Comparison of ENCODE assay signal across 11 cellular contexts in the genomic region with DNA sequence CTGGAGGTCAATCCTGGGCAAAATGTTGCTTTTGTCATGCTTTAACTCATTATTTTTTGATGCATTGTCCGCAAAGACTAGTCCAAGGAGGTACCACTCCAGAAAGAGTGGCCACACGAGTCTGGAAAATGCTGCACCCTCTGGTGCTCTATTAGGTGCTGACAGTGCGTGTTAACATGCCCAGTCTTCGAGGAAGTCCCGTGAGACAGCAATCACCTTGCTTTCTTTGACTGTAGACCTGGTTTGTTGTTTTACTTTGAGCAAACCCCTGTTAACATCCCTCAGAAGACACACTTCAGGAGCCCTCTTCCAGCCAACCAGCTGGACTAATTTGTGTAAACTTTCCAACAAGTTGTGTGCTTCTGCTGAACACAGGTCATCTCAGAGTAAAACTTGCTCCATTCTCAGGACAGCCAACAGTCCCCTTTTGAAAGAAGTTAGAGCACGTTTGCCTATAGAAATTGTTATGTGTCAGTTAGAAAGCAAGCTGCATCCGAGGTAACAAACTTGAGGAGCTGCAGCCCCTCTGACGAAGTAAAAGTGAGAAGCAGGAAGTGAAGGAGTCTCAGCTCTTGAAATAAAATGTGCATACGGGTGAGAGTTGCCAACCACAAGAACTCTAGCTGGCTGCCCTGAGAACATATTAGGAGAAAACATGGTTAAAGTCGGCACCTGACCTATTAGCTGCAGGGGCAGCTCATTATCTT.
A peak's percentile ranks its signal among the peaks of the same experiment; 100 is the strongest.
DNase-seq lines count a peak whose midpoint lies in the region; ATAC-seq, FAIRE-seq and TF ChIP-seq lines count a peak whose summit lies in the region.
"Had no signal": no experiment of that assay in that cellular context is flagged by ENCODE, and none has a peak within 500 bp of the region (broad histone marks: within the 10 kb centered on the region; RNA-seq: fewer than 3 reads in every experiment).

No MANE protein-coding gene starts in this region.

- CTCF ChIA-PET in activated CD8-positive, alpha-beta T cell treated with anti-CD3 and anti-CD28 coated beads, Interleukin-2, amount 10 ng/mL, durations not matched to agents 7 days and 5 days (lab: Charles Lee), result interaction anchor here (0.6 to 5.6 kb wide), 11 partner anchors 8 to 619 kb away, joined by 3 to 38 read pairs (median 4); no protein-coding TSS in a partner anchor
- CTCF ChIA-PET in naive thymus-derived CD4-positive, alpha-beta T cell (lab: Charles Lee), result no interaction called here

- peak overlapping the region; percentile 86 for H3K27ac Mint-ChIP-seq in activated CD8-positive, alpha-beta T cell treated with anti-CD3 and anti-CD28 coated beads, Interleukin-2, amount 10 ng/mL, durations not matched to agents 7 days and 5 days
- H3K27ac Mint-ChIP-seq in naive thymus-derived CD4-positive, alpha-beta T cell, result peak overlapping the region; percentile 31 to 95 (median 82)

- peak overlapping the region; percentile 45 for H3K27ac ChIP-seq in naive thymus-derived CD4-positive, alpha-beta T cell (ENCODE audit: low read depth, low read length)
- H3K27ac ChIP-seq in prostate gland, result no peak overlapping the region
- H3K27ac ChIP-seq: 22Rv1 had no signal

- no peaks in the 10 kb centered on the region for H3K9me3 Mint-ChIP-seq in activated CD8-positive, alpha-beta T cell treated with anti-CD3 and anti-CD28 coated beads, Interleukin-2, amount 10 ng/mL, durations not matched to agents 7 days and 5 days (ENCODE audit: insufficient read depth)
- no peaks in the 10 kb centered on the region for H3K9me3 Mint-ChIP-seq in naive thymus-derived CD4-positive, alpha-beta T cell

- TF ChIP-seq POLR2A in H54 (IDR thresholded peaks at IDR 0.05; ENCODE audit: low read depth, low read length) (no peak), prostate gland (IDR thresholded peaks at IDR 0.05) (no peak)

- 75% methylated on average over 10 of the region's 10 CpGs for WGBS in prostate gland

- H3K4me3 ChIP-seq in naive thymus-derived CD4-positive, alpha-beta T cell (ENCODE audit: low read length), result peak overlapping the region; percentile 8
- H3K4me3 ChIP-seq in prostate gland, result no peak overlapping the region

- no peak for TF ChIP-seq CTCF in prostate gland (IDR thresholded peaks at IDR 0.05)

- H3K27me3 ChIP-seq in naive thymus-derived CD4-positive, alpha-beta T cell (ENCODE audit: control insufficient read depth in 2 of 2, insufficient read depth in 2 of 2, low read length in 2 of 2), result no peaks in the 10 kb centered on the region
- H3K27me3 ChIP-seq in prostate gland (replicated peaks; ENCODE audit: insufficient read depth), result no peaks in the 10 kb centered on the region

- peak; percentile 80 for ATAC-seq in activated CD8-positive, alpha-beta T cell treated with anti-CD3 and anti-CD28 coated beads, Interleukin-2, amount 10 ng/mL, durations not matched to agents 7 days and 5 days
- peak; percentile 85 for ATAC-seq in naive thymus-derived CD4-positive, alpha-beta T cell
- no peak for ATAC-seq in GM19467 (IDR thresholded peaks at IDR 0.05; ENCODE audit: unreplicated experiment)

- H3K36me3 ChIP-seq in naive thymus-derived CD4-positive, alpha-beta T cell (ENCODE audit: control insufficient read depth in 2 of 3, insufficient read depth in 3 of 3, low read length in 3 of 3), result no peaks in the 10 kb centered on the region
- no peaks in the 10 kb centered on the region for H3K36me3 ChIP-seq in prostate gland

- peak overlapping the region; percentile 61 for H3K4me3 Mint-ChIP-seq in activated CD8-positive, alpha-beta T cell treated with anti-CD3 and anti-CD28 coated beads, Interleukin-2, amount 10 ng/mL, durations not matched to agents 7 days and 5 days
- H3K4me3 Mint-ChIP-seq in naive thymus-derived CD4-positive, alpha-beta T cell, result peak overlapping the region; percentile 53 to 82 (median 69)

- peaks cover 31 to 32% of the 10 kb centered on the region in 2 donors for H3K4me1 ChIP-seq in naive thymus-derived CD4-positive, alpha-beta T cell (ENCODE audit: control insufficient read depth in 2 of 2, insufficient read depth in 2 of 2, low read length in 2 of 2)
- H3K4me1 ChIP-seq in prostate gland (replicated peaks), result no peaks in the 10 kb centered on the region

- H3K27me3 Mint-ChIP-seq in activated CD8-positive, alpha-beta T cell treated with anti-CD3 and anti-CD28 coated beads, Interleukin-2, amount 10 ng/mL, durations not matched to agents 7 days and 5 days (ENCODE audit: low read depth), result no peaks in the 10 kb centered on the region
- peaks cover 0 to 4% (median 0%) of the 10 kb centered on the region in 5 donors for H3K27me3 Mint-ChIP-seq in naive thymus-derived CD4-positive, alpha-beta T cell

- intact Hi-C loops in naive thymus-derived CD4-positive, alpha-beta T cell (cut with micrococcal nuclease), result loop anchor here in 1 of 2 donors (2.0 to 10.0 kb wide), 3 partner anchors 36 to 786 kb away; no protein-coding TSS in a partner anchor
- intact Hi-C loops in prostate gland (cut with DNase I), result no loop called here

- DNase-seq in DMS79 treated with DMSO at 0.1 percent for 48 hours (lab: John Stamatoyannopoulos, UW) (peak; percentile 26), DMS79 (lab: John Stamatoyannopoulos, UW) (no peak), H54 (ENCODE audit: insufficient read length, low spot score) (no peak), prostate gland (ENCODE audit: low spot score) (no peak), NCI-H2227 (lab: John Stamatoyannopoulos, UW; ENCODE audit: unreplicated experiment) (no peak)
- peak; percentile 52 for DNase-seq in activated CD8-positive, alpha-beta T cell treated with anti-CD3 and anti-CD28 coated beads, Interleukin-2, amount 10 ng/mL, durations not matched to agents 7 days and 5 days
- peak in 7 of 9 donors; percentile 11 to 56 (median 44) for DNase-seq in naive thymus-derived CD4-positive, alpha-beta T cell
- DNase-seq: NCI-H1092 treated with DMSO at 0.1 percent for 48 hours had no signal

- no peaks in the 10 kb centered on the region for H3K9me3 ChIP-seq in naive thymus-derived CD4-positive, alpha-beta T cell (ENCODE audit: control insufficient read depth in 2 of 3, low read length in 3 of 3)
- no peaks in the 10 kb centered on the region for H3K9me3 ChIP-seq in prostate gland

- H3K4me1 Mint-ChIP-seq in activated CD8-positive, alpha-beta T cell treated with anti-CD3 and anti-CD28 coated beads, Interleukin-2, amount 10 ng/mL, durations not matched to agents 7 days and 5 days (ENCODE audit: low read depth), result peaks cover 46% of the 10 kb centered on the region
- H3K4me1 Mint-ChIP-seq in naive thymus-derived CD4-positive, alpha-beta T cell, result peaks cover 31 to 58% (median 47%) of the 10 kb centered on the region in 7 donors

- peaks cover 17% of the 10 kb centered on the region for H3K36me3 Mint-ChIP-seq in activated CD8-positive, alpha-beta T cell treated with anti-CD3 and anti-CD28 coated beads, Interleukin-2, amount 10 ng/mL, durations not matched to agents 7 days and 5 days (ENCODE audit: low read depth)
- H3K36me3 Mint-ChIP-seq in naive thymus-derived CD4-positive, alpha-beta T cell, result peaks cover 0 to 22% (median 1%) of the 10 kb centered on the region in 5 donors

- POLR2A ChIA-PET in activated CD8-positive, alpha-beta T cell treated with anti-CD3 and anti-CD28 coated beads, Interleukin-2, amount 10 ng/mL, durations not matched to agents 7 days and 5 days (lab: Charles Lee), result interaction anchor here (0.8 to 1.7 kb wide), 5 partner anchors 20 to 616 kb away, joined by 3 to 5 read pairs (median 3); partner anchors contain the start of gene BCL6
- POLR2A ChIA-PET in naive thymus-derived CD4-positive, alpha-beta T cell (lab: Charles Lee), result interaction anchor here (1.1 kb wide), 1 partner anchor 206 kb away, joined by 4 read pairs; no protein-coding TSS in a partner anchor

- peak; percentile 36 for FAIRE-seq in H54 (lab: Jason Lieb, UNC)
- FAIRE-seq: endometrium had no signal

Comparison
In these comparisons a context has a peak if more than half of its experiments do, and no peak if none do; other contexts are left out.
1. DNase-seq: peak in DMS79 treated with DMSO at 0.1 percent for 48 hours (single experiment), activated CD8-positive, alpha-beta T cell treated with anti-CD3 and anti-CD28 coated beads, Interleukin-2, amount 10 ng/mL, durations not matched to agents 7 days and 5 days (single experiment) and naive thymus-derived CD4-positive, alpha-beta T cell (7 of 9); none in DMS79 (single experiment), H54 (single experiment), prostate gland (single experiment) and NCI-H2227 (single experiment).